ENCODE assay signal across 21 cellular contexts in the genomic region with DNA sequence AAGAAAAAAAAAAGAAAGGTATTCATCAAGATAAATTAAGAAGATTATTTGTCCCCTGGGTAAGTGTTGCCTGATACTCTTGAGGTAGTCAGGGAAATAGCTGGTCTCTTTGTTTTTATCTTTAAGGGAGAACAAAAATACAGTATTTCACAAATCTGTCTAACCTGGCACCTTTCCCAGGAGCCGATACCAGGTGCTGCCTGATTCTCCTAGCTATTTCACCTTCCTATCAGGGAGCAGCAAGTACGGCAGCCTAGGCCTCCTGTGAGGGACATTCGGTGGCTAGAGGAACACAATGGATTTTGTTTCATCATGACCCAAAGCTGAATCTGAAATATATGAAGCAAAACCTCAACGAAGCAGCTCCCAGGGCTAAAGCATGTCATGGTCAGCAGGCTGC.
DNase-seq lines count a peak whose midpoint lies in the region; ATAC-seq and TF ChIP-seq lines count a peak whose summit lies in the region.
"Had no signal": no experiment of that assay in that cellular context is flagged by ENCODE, and none has a peak within 500 bp of the region (broad histone marks: within the 10 kb centered on the region; RNA-seq: fewer than 3 reads in every experiment).

No MANE protein-coding gene starts in this region.

- peaks cover 4% of the 10 kb centered on the region for H3K36me3 Mint-ChIP-seq in nephron progenitor cell (ENCODE audit: low read depth)

- dilution Hi-C loops in mammary epithelial cell (cut with HindIII; ENCODE audit: low sequenced_read_pairs) = no loop called here

- H2AFZ ChIP-seq in mammary epithelial cell (ENCODE audit: low read depth, low read length) = no peak overlapping the region
- H2AFZ ChIP-seq: GM23248 had no signal

- H3K9me3 ChIP-seq in mammary epithelial cell (replicated peaks; ENCODE audit: insufficient read depth, low read length) (no peaks in the 10 kb centered on the region), right cardiac atrium (ENCODE audit: control insufficient read depth, low read length) (peaks cover 3% of the 10 kb centered on the region)
- H3K9me3 ChIP-seq: A549, BE2C, SJCRH30 had no signal

- 0% methylated on average over 4 of the region's 4 CpGs for WGBS in mammary epithelial cell (ENCODE audit: low coverage, missing lambda C conversion rate)
- WGBS in right cardiac atrium = 68% methylated on average over 4 of the region's 4 CpGs

- H3K4me3 ChIP-seq in mammary epithelial cell (replicated peaks in 1 of 3; ENCODE audit: insufficient read depth in 1 of 3, low read depth in 2 of 3, low read length in 3 of 3) (no peak overlapping the region), right cardiac atrium (ENCODE audit: low read length) (no peak overlapping the region)
- H3K4me3 ChIP-seq: A549, GM23248, K562, SJCRH30 had no signal

- intact Hi-C loops in mammary epithelial cell (cut with micrococcal nuclease) (no loop called here), right cardiac atrium (cut with DNase I) (no loop called here)

- H3K27me3 ChIP-seq in mammary epithelial cell (ENCODE audit: insufficient read depth, low read length) = no peaks in the 10 kb centered on the region
- H3K27me3 ChIP-seq in right cardiac atrium (ENCODE audit: control insufficient read depth, insufficient read depth) = no peaks in the 10 kb centered on the region
- H3K27me3 ChIP-seq: SJCRH30 had no signal

- ATAC-seq in right cardiac atrium = no peak
- ATAC-seq: A549, HepG2, K562 had no signal

- H3K9ac ChIP-seq in mammary epithelial cell (ENCODE audit: insufficient read depth, low read length) = no peak overlapping the region
- H3K9ac ChIP-seq: GM23248 had no signal

- no peaks in the 10 kb centered on the region for H3K4me1 Mint-ChIP-seq in nephron progenitor cell

- in situ Hi-C loops in mammary epithelial cell (cut with MboI; ENCODE audit: low sequenced_read_pairs in 2 of 2) = no loop called here

- H3K27ac ChIP-seq in mammary epithelial cell (ENCODE audit: insufficient read depth, low read depth, low read length) = no peak overlapping the region
- no peak overlapping the region for H3K27ac ChIP-seq in right cardiac atrium (ENCODE audit: low read length)
- H3K27ac ChIP-seq: A549, GM23248, HL-60, SJCRH30 had no signal

- no peaks in the 10 kb centered on the region for H3K4me1 ChIP-seq in mammary epithelial cell (ENCODE audit: insufficient read depth, low read length)
- H3K4me1 ChIP-seq in right cardiac atrium (ENCODE audit: control insufficient read depth, insufficient read depth, low read length) = no peaks in the 10 kb centered on the region
- H3K4me1 ChIP-seq: A549 had no signal

- no peaks in the 10 kb centered on the region for H3K79me2 ChIP-seq in mammary epithelial cell (ENCODE audit: insufficient read depth, low read length)

- peak; percentile 4 for DNase-seq in COR-L47 (lab: John Stamatoyannopoulos, UW)
- DNase-seq in NCI-H1105 treated with DMSO at 0.1 percent for 48 hours (lab: John Stamatoyannopoulos, UW) = peak; percentile 59
- DNase-seq in mammary epithelial cell = peak; percentile 50
- DNase-seq in nephron progenitor cell = no peak
- DNase-seq in AG20443 (ENCODE audit: low spot score) = no peak
- DNase-seq in right cardiac atrium = no peak
- DNase-seq in anterior cingulate cortex (lab: John Stamatoyannopoulos, UW) = no peak
- DNase-seq: BE2C, GM23248, H9, HFFc6, MM.1S, NCI-H1694, NCI-H226, NCI-H510A treated with DMSO at 0.1 percent for 48 hours, NCI-H748 treated with DMSO at 0.1 percent for 48 hours, SJCRH30 had no signal

- H3K27ac Mint-ChIP-seq in nephron progenitor cell = peak overlapping the region; percentile 31
- H3K27ac Mint-ChIP-seq: HFFc6 had no signal

- H3K27me3 Mint-ChIP-seq in nephron progenitor cell (ENCODE audit: low read depth, poor library complexity) = no peaks in the 10 kb centered on the region

- CTCF ChIA-PET in mammary epithelial cell (lab: Charles Lee; ENCODE audit: low non-redundant PET) = no interaction called here

- H3K9me3 Mint-ChIP-seq in nephron progenitor cell = no peaks in the 10 kb centered on the region
- H3K9me3 Mint-ChIP-seq: H9, HFFc6 had no signal

- H4K20me1 ChIP-seq in mammary epithelial cell (ENCODE audit: insufficient read depth, low read length) = no peaks in the 10 kb centered on the region

- no peak overlapping the region for H3K4me3 Mint-ChIP-seq in nephron progenitor cell
- H3K4me3 Mint-ChIP-seq: H9, HFFc6 had no signal

- no peaks in the 10 kb centered on the region for H3K36me3 ChIP-seq in mammary epithelial cell (ENCODE audit: insufficient read depth, low read length)
- H3K36me3 ChIP-seq: BE2C, SJCRH30 had no signal

- H3K4me2 ChIP-seq in mammary epithelial cell (ENCODE audit: insufficient read depth, low read depth, low read length) = no peak overlapping the region
- H3K4me2 ChIP-seq: A549 had no signal

- no TSS peak for BruUV-seq in mammary epithelial cell (replicated peaks; lab: Mats Ljungman, UMichigan)

- no peak for TF ChIP-seq CTCF in mammary epithelial cell (conservative IDR thresholded peaks at IDR 0.05 in 1 of 2, IDR thresholded peaks at IDR 0.05 in 1 of 2; ENCODE audit: extremely low read depth in 1 of 2, insufficient read depth in 1 of 2, low read depth in 1 of 2, low read length in 2 of 2)
- TF ChIP-seq CTCF in nephron progenitor cell (IDR thresholded peaks at IDR 0.05) = no peak

Comparison
In these comparisons a context has a peak if more than half of its experiments do, and no peak if none do; other contexts are left out.
1. DNase-seq: peak in COR-L47 (single experiment), NCI-H1105 treated with DMSO at 0.1 percent for 48 hours (single experiment) and mammary epithelial cell (single experiment); none in nephron progenitor cell (single experiment), AG20443 (single experiment), right cardiac atrium (0 of 3) and anterior cingulate cortex (0 of 58).